8 cellular contexts compared by ENCODE assay signal in the genomic region with DNA sequence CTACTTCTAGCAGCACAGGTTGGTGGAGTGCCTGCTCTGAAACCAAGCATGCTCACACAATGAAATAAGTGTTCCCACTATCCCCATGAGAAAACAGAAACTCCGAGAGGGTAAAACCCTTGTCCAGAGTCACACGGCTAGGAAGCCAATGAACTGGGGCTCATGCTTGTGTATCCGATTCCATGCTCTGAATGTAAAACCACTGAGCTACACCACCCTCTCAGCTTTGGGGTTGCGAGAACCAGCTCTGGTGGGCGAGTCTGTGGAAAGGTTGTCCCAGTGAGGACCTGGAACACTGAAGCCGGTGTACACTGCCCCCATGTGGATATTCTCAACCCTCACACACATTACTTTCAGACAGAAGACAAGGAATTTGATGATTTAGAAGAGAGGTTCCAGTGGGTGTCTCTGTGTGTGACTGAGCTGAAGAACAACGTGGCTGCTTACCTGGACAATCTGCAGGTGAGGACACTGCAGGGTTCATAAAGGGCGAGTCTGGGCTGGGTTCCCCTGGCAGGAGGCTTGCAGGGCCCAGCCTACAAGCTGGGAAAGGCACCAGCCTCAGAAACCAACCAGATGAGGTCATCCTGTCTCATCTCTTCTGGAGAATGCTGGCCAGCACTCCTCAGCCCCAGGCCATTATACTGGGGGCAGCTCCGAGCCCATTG. TPM values are rescaled to one million over a fixed set of nuclear protein-coding genes. Genes with fewer than 3 reads are reported as not detected.
DNase-seq lines count a peak whose midpoint lies in the region; FAIRE-seq and TF ChIP-seq lines count a peak whose summit lies in the region.

No MANE protein-coding gene starts in this region.

- TF ChIP-seq CTCF in HFFc6 (IDR thresholded peaks at IDR 0.05) (peak; percentile 91), glutamatergic neuron (IDR thresholded peaks at IDR 0.05; ENCODE audit: partially characterized antibody, unreplicated experiment) (peak; percentile 72)

- H3K27ac Mint-ChIP-seq in HFFc6 (peak overlapping the region; percentile 63; the same call in 1 of the 2 replicates), glutamatergic neuron (ENCODE audit: unreplicated experiment) (no peak overlapping the region)
- no peak overlapping the region for H3K27ac Mint-ChIP-seq in activated naive CD8-positive, alpha-beta T cell treated with anti-CD3 and anti-CD28 coated beads for 36 hours

- peak; percentile 37 for FAIRE-seq in A204.1 (lab: Jason Lieb, UNC)
- FAIRE-seq in G401.6 (lab: Jason Lieb, UNC): peak; percentile 91

- H3K4me1 Mint-ChIP-seq in HFFc6 (ENCODE audit: low read depth) (peaks cover 23% of the 10 kb centered on the region), glutamatergic neuron (ENCODE audit: low read depth, unreplicated experiment) (peaks cover 9% of the 10 kb centered on the region)
- H3K4me1 Mint-ChIP-seq in activated naive CD8-positive, alpha-beta T cell treated with anti-CD3 and anti-CD28 coated beads for 36 hours: peaks cover 10% of the 10 kb centered on the region

- peaks cover 6% of the 10 kb centered on the region; the same call in 1 of the 2 replicates for H3K27me3 Mint-ChIP-seq in HFFc6 (ENCODE audit: insufficient read depth)
- H3K27me3 Mint-ChIP-seq in activated naive CD8-positive, alpha-beta T cell treated with anti-CD3 and anti-CD28 coated beads for 36 hours: no peaks in the 10 kb centered on the region
- peaks cover 4% of the 10 kb centered on the region for H3K27me3 Mint-ChIP-seq in glutamatergic neuron (ENCODE audit: unreplicated experiment)

- DNase-seq in HFFc6 (peak; percentile 70), NCI-H226 (peak; percentile 90), glutamatergic neuron (peak; percentile 56), pulmonary artery endothelial cell (ENCODE audit: low read depth, low spot score) (peak; percentile 53), mesenteric fat pad (ENCODE audit: low spot score) (no peak)
- peak; percentile 18 for DNase-seq in activated naive CD8-positive, alpha-beta T cell treated with anti-CD3 and anti-CD28 coated beads for 36 hours

- peak overlapping the region; percentile 28; the same call in 1 of the 2 replicates for H3K4me3 Mint-ChIP-seq in HFFc6
- H3K4me3 Mint-ChIP-seq in activated naive CD8-positive, alpha-beta T cell treated with anti-CD3 and anti-CD28 coated beads for 36 hours: no peak overlapping the region
- no peak overlapping the region for H3K4me3 Mint-ChIP-seq in glutamatergic neuron (ENCODE audit: unreplicated experiment)

- H3K36me3 Mint-ChIP-seq in HFFc6 (ENCODE audit: low read depth): no peaks in the 10 kb centered on the region
- no peaks in the 10 kb centered on the region for H3K36me3 Mint-ChIP-seq in activated naive CD8-positive, alpha-beta T cell treated with anti-CD3 and anti-CD28 coated beads for 36 hours
- H3K36me3 Mint-ChIP-seq in glutamatergic neuron (ENCODE audit: unreplicated experiment): no peaks in the 10 kb centered on the region

- H3K9me3 Mint-ChIP-seq in HFFc6: no peaks in the 10 kb centered on the region
- H3K9me3 Mint-ChIP-seq in activated naive CD8-positive, alpha-beta T cell treated with anti-CD3 and anti-CD28 coated beads for 36 hours: no peaks in the 10 kb centered on the region
- H3K9me3 Mint-ChIP-seq in glutamatergic neuron (ENCODE audit: unreplicated experiment): peaks cover 4% of the 10 kb centered on the region

RNA-seq across cellular contexts. Expression of gene ARHGEF37, which starts 37.4 kb away (rescaled TPM):
- under 1 TPM; 0.31 to 0.81 (median 0.38) TPM for total RNA-seq in HFFc6 (2021; fragmentation: NEBNext Ultra II Directional; extraction: Animal tissue kit (Norgen Biotek cat#: 25700))
- total RNA-seq in activated naive CD8-positive, alpha-beta T cell treated with anti-CD3 and anti-CD28 coated beads for 36 hours: 1 to 10 TPM; 1.4 to 2.3 TPM
- 1.0 TPM for total RNA-seq in glutamatergic neuron (ENCODE audit: unreplicated experiment)
- 7.3 and 9.2 TPM in 2 replicates for total RNA-seq in pulmonary artery endothelial cell
- total RNA-seq in mesenteric fat pad: 3.9 TPM
